ENCODE assay signal across 2 cellular contexts in genomic region chr14:95562892-95563685, GRCh38.
TF ChIP-seq lines count a peak whose summit lies in the region.

No MANE protein-coding gene starts in this region.

TF ChIP-seq in K562, 482 proteins besides CTCF, POLR2A, EP300 and RAD21 (continued from another document):
- TF ChIP-seq FOS (IDR thresholded peaks at IDR 0.05; ENCODE audit: extremely low read depth, insufficient read length) = no peak
- TF ChIP-seq ZNF23 (CRISPR knock-in tag; IDR thresholded peaks at IDR 0.05) = no peak
- TF ChIP-seq ZNF165 (CRISPR knock-in tag; IDR thresholded peaks at IDR 0.05; ENCODE audit: borderline replicate concordance) = no peak
- no peak for TF ChIP-seq NCOA2 (IDR thresholded peaks at IDR 0.05; ENCODE audit: partially characterized antibody in 2 of 2)
- TF ChIP-seq POLR2B (IDR thresholded peaks at IDR 0.05; ENCODE audit: low read depth, partially characterized antibody) = no peak
- TF ChIP-seq ZNF143 (CRISPR knock-in tag; IDR thresholded peaks at IDR 0.05) = no peak
- TF ChIP-seq E2F3 (CRISPR knock-in tag; IDR thresholded peaks at IDR 0.05) = no peak
- no peak for TF ChIP-seq MECOM (CRISPR knock-in tag; IDR thresholded peaks at IDR 0.05)
- TF ChIP-seq STAG1 (CRISPR knock-in tag; IDR thresholded peaks at IDR 0.05; ENCODE audit: borderline replicate concordance) = no peak
- TF ChIP-seq CHD2 (IDR thresholded peaks at IDR 0.05; ENCODE audit: low read depth, low read length) = no peak
- TF ChIP-seq GTF2F1 (IDR thresholded peaks at IDR 0.05; ENCODE audit: low read depth, low read length) = no peak
- TF ChIP-seq ZSCAN32 (CRISPR knock-in tag; IDR thresholded peaks at IDR 0.05) = no peak
- no peak for TF ChIP-seq ZNF121 (CRISPR knock-in tag; conservative IDR thresholded peaks at IDR 0.05)
- TF ChIP-seq RUNX1 (IDR thresholded peaks at IDR 0.05; ENCODE audit: low read depth) = no peak

TF ChIP-seq in liver, 16 proteins besides CTCF, POLR2A, EP300 and RAD21 (continued from another document):
- TF ChIP-seq HNF4A (conservative IDR thresholded peaks at IDR 0.05) = peak in 1 of 2 donors; percentile 18
- TF ChIP-seq EGR1 (IDR thresholded peaks at IDR 0.05; ENCODE audit: low read depth in 2 of 2) = no peak
- no peak for TF ChIP-seq REST (IDR thresholded peaks at IDR 0.05)
- no peak for TF ChIP-seq ZBTB33 (IDR thresholded peaks at IDR 0.05)
- TF ChIP-seq MAX (IDR thresholded peaks at IDR 0.05) = no peak
- peak in 1 of 2 donors; percentile 7 for TF ChIP-seq RXRA (IDR thresholded peaks at IDR 0.05)
- no peak for TF ChIP-seq HNF4G (IDR thresholded peaks at IDR 0.05)
- no peak for TF ChIP-seq JUND (IDR thresholded peaks at IDR 0.05)
